1 cellular context compared by ENCODE assay signal in genomic region chr9:38437193-38437823, GRCh38.
TF ChIP-seq lines count a peak whose summit lies in the region.

No MANE protein-coding gene starts in this region.

TF ChIP-seq in HepG2, 621 proteins besides CTCF, POLR2A, EP300 and RAD21 (continued from another document and continues in another):
- TF ChIP-seq ARID2 (CRISPR knock-in tag; IDR thresholded peaks at IDR 0.05; ENCODE audit: borderline replicate concordance), result no peak
- no peak for TF ChIP-seq ATF6 (CRISPR knock-in tag; conservative IDR thresholded peaks at IDR 0.05)
- TF ChIP-seq ZBTB42 (CRISPR knock-in tag; IDR thresholded peaks at IDR 0.05), result no peak
- TF ChIP-seq FLYWCH1 (CRISPR knock-in tag; IDR thresholded peaks at IDR 0.05), result no peak
- TF ChIP-seq HES4 (CRISPR knock-in tag; IDR thresholded peaks at IDR 0.05; ENCODE audit: borderline replicate concordance), result no peak
- no peak for TF ChIP-seq GZF1 (CRISPR knock-in tag; IDR thresholded peaks at IDR 0.05)
- TF ChIP-seq LRRFIP1 (CRISPR knock-in tag; conservative IDR thresholded peaks at IDR 0.05), result no peak
- TF ChIP-seq MED1 (CRISPR knock-in tag; IDR thresholded peaks at IDR 0.05), result peak; percentile 58; the same call in 1 of the 2 replicates
- no peak; the same call in 1 of the 2 replicates for TF ChIP-seq KMT2B (CRISPR knock-in tag; IDR thresholded peaks at IDR 0.05)
- no peak for TF ChIP-seq ZNF451 (CRISPR knock-in tag; IDR thresholded peaks at IDR 0.05)
- TF ChIP-seq SP140L (CRISPR knock-in tag; IDR thresholded peaks at IDR 0.05; ENCODE audit: borderline replicate concordance), result 0 out of 2 replicates have a peak, but pooled peaks have one; percentile 51
- TF ChIP-seq ATF5 (CRISPR knock-in tag; IDR thresholded peaks at IDR 0.05; ENCODE audit: low read depth), result no peak
- TF ChIP-seq NFAT5 (CRISPR knock-in tag; IDR thresholded peaks at IDR 0.05), result no peak
- TF ChIP-seq FOXA3 (CRISPR knock-in tag; IDR thresholded peaks at IDR 0.05), result peak; percentile 81
- TF ChIP-seq MAFK (conservative IDR thresholded peaks at IDR 0.05 in 1 of 2, IDR thresholded peaks at IDR 0.05 in 1 of 2; ENCODE audit: low read length in 2 of 2), result peak in 1 of 2 experiments; percentile 48; a peak in 2 of 4 replicates
- no peak for TF ChIP-seq ZBTB14 (CRISPR knock-in tag; IDR thresholded peaks at IDR 0.05)
- peak; percentile 58; the same call in 1 of the 2 replicates for TF ChIP-seq ISL2 (CRISPR knock-in tag; IDR thresholded peaks at IDR 0.05)
- TF ChIP-seq ZNF20 (CRISPR knock-in tag; IDR thresholded peaks at IDR 0.05), result no peak
- TF ChIP-seq ZNF225 (CRISPR knock-in tag; IDR thresholded peaks at IDR 0.05), result no peak
- TF ChIP-seq JUN (CRISPR knock-in tag; IDR thresholded peaks at IDR 0.05), result no peak
- peak; percentile 20 for TF ChIP-seq ZNF883 (CRISPR knock-in tag; IDR thresholded peaks at IDR 0.05; ENCODE audit: not compliant biosample characterization)
- TF ChIP-seq NFE2L2 (IDR thresholded peaks at IDR 0.05; ENCODE audit: low read length), result no peak
- TF ChIP-seq ZNF329 (CRISPR knock-in tag; IDR thresholded peaks at IDR 0.05; ENCODE audit: low read depth), result no peak
- peak; percentile 82; the same call in 1 of the 2 replicates for TF ChIP-seq AHDC1 (CRISPR knock-in tag; IDR thresholded peaks at IDR 0.05; ENCODE audit: borderline replicate concordance)
- TF ChIP-seq STAT6 (CRISPR knock-in tag; IDR thresholded peaks at IDR 0.05; ENCODE audit: borderline replicate concordance), result peak; percentile 69; the same call in 1 of the 2 replicates
- TF ChIP-seq DRAP1 (CRISPR knock-in tag; IDR thresholded peaks at IDR 0.05), result peak; percentile 37; the same call in 1 of the 2 replicates
- peak; percentile 85 for TF ChIP-seq ARID5B (CRISPR knock-in tag; IDR thresholded peaks at IDR 0.05)
- TF ChIP-seq TOE1 (CRISPR knock-in tag; IDR thresholded peaks at IDR 0.05), result no peak
